ENCODE assay signal across 1 cellular context in the genomic region with DNA sequence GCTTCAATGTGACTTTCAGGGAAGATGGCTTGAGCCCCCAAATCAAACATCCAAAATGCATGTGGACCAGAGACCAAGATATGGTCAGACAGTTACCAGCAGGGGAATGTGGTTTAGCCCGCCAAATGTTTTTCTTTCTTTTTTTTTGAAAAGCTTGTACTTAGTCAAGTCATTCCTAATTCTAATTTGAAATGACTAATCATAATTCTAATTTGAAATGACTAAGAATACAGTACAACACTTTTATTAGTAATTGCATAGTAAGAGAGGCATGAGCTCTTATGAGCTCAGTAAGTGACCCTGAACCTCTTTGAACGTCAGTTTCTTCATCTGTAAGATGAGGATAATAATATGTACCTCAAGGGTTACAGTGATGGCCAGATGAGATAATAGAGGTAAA.
TF ChIP-seq lines count a peak whose summit lies in the region.

No MANE protein-coding gene starts in this region.

TF ChIP-seq in HepG2, 621 proteins besides CTCF, POLR2A, EP300 and RAD21 (continued from another document):
- TF ChIP-seq MAFF (IDR thresholded peaks at IDR 0.05; ENCODE audit: low read depth, low read length) (no peak), ZBTB38 (CRISPR knock-in tag; IDR thresholded peaks at IDR 0.05) (no peak), NR3C1 (CRISPR knock-in tag; IDR thresholded peaks at IDR 0.05) (no peak), CCAR2 (optimal IDR thresholded peaks at IDR 0.05; ENCODE audit: low read depth, low read length) (no peak), TARDBP (CRISPR knock-in tag; IDR thresholded peaks at IDR 0.05) (no peak), SIX4 (CRISPR knock-in tag; IDR thresholded peaks at IDR 0.05) (no peak), NFYC (CRISPR knock-in tag; IDR thresholded peaks at IDR 0.05) (no peak)
- TF ChIP-seq, protein P1, sequence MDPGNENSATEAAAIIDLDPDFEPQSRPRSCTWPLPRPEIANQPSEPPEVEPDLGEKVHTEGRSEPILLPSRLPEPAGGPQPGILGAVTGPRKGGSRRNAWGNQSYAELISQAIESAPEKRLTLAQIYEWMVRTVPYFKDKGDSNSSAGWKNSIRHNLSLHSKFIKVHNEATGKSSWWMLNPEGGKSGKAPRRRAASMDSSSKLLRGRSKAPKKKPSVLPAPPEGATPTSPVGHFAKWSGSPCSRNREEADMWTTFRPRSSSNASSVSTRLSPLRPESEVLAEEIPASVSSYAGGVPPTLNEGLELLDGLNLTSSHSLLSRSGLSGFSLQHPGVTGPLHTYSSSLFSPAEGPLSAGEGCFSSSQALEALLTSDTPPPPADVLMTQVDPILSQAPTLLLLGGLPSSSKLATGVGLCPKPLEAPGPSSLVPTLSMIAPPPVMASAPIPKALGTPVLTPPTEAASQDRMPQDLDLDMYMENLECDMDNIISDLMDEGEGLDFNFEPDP (CRISPR knock-in tag; conservative IDR thresholded peaks at IDR 0.05), result no peak
- TF ChIP-seq, protein P2, sequence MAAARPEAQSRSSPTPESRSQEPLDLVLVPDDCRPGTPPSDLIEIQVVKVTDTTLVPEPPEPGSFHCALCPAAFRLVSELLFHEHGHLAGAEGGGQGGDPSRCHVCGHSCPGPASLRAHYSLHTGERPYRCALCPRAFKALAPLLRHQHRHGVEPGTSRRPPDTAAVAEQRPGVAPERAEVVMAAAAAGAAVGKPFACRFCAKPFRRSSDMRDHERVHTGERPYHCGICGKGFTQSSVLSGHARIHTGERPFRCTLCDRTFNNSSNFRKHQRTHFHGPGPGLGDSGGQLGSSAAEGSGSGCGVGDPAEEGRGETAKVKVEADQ (CRISPR knock-in tag; IDR thresholded peaks at IDR 0.05; ENCODE audit: borderline replicate concordance), result no peak
